In genomic region chr14:63852271-63852816, GRCh38 we compare ENCODE assay signal across 8 cellular contexts. TPM values are rescaled to one million over a fixed set of nuclear protein-coding genes. Genes with fewer than 3 reads are reported as not detected.
DNase-seq lines count a peak whose midpoint lies in the region; ATAC-seq, FAIRE-seq and TF ChIP-seq lines count a peak whose summit lies in the region.

No MANE protein-coding gene starts in this region.

- H3K27ac ChIP-seq in GM12878 (ENCODE audit: control insufficient read depth, insufficient read depth) = no peak overlapping the region; the same call in 1 of the 2 replicates
- peak overlapping the region; percentile 87 for H3K27ac ChIP-seq in lower lobe of right lung

- no peaks in the 10 kb centered on the region for H3K27me3 ChIP-seq in GM12878 (replicated peaks in 1 of 2; ENCODE audit: control insufficient read depth in 2 of 2, insufficient read depth in 2 of 2, low read length in 1 of 2)
- H3K27me3 ChIP-seq in lower lobe of right lung (ENCODE audit: low read depth) = no peaks in the 10 kb centered on the region

- H3K4me1 Mint-ChIP-seq in stimulated activated naive CD8-positive, alpha-beta T cell treated with anti-CD3 and anti-CD28 coated beads, Interleukin-15, Interleukin-2, amounts not matched to agents 100 ng/mL and 50 ng/mL, for 24 hours (ENCODE audit: low read depth) = peaks cover 42% of the 10 kb centered on the region

- CTCF ChIA-PET in GM12878 (lab: Yijun Ruan, JAX) = interaction anchor here (0.7 to 1.4 kb wide), 10 partner anchors 12 to 964 kb away, joined by 3 to 6 read pairs (median 4); no protein-coding TSS in a partner anchor

- H3K4me2 ChIP-seq in GM12878 (ENCODE audit: control insufficient read depth, insufficient read depth) = peak overlapping the region; percentile 60

- H3K36me3 Mint-ChIP-seq in stimulated activated naive CD8-positive, alpha-beta T cell treated with anti-CD3 and anti-CD28 coated beads, Interleukin-15, Interleukin-2, amounts not matched to agents 100 ng/mL and 50 ng/mL, for 24 hours (ENCODE audit: low read depth) = no peaks in the 10 kb centered on the region

- peaks cover 4% of the 10 kb centered on the region for H3K27me3 Mint-ChIP-seq in stimulated activated naive CD8-positive, alpha-beta T cell treated with anti-CD3 and anti-CD28 coated beads, Interleukin-15, Interleukin-2, amounts not matched to agents 100 ng/mL and 50 ng/mL, for 24 hours

- RAD21 ChIA-PET in GM12878 (lab: Charles Lee; ENCODE audit: unreplicated experiment) = interaction anchor here (0.9 to 2.0 kb wide), 7 partner anchors 8 to 451 kb away, joined by 3 to 7 read pairs (median 3); no protein-coding TSS in a partner anchor

- H3K9me3 Mint-ChIP-seq in stimulated activated naive CD8-positive, alpha-beta T cell treated with anti-CD3 and anti-CD28 coated beads, Interleukin-15, Interleukin-2, amounts not matched to agents 100 ng/mL and 50 ng/mL, for 24 hours = no peaks in the 10 kb centered on the region

- no peak for TF ChIP-seq POLR2A in GM12878 (IDR thresholded peaks at IDR 0.05; ENCODE audit: low read depth, low read length)

- TF ChIP-seq CTCF in GM12878 (IDR thresholded peaks at IDR 0.05 in 2 of 3, conservative IDR thresholded peaks at IDR 0.05 in 1 of 3; ENCODE audit: control insufficient read depth in 2 of 3, extremely low read depth in 1 of 3, insufficient read depth in 1 of 3, low read depth in 3 of 3, low read length in 3 of 3) (no peak), lower lobe of right lung (IDR thresholded peaks at IDR 0.05) (no peak)

- in situ Hi-C loops in GM12878 (cut with MboI) = no loop called here

- peak overlapping the region; percentile 72 for H3K27ac Mint-ChIP-seq in stimulated activated naive CD8-positive, alpha-beta T cell treated with anti-CD3 and anti-CD28 coated beads, Interleukin-15, Interleukin-2, amounts not matched to agents 100 ng/mL and 50 ng/mL, for 24 hours

- H3K9ac ChIP-seq in GM12878 (ENCODE audit: control insufficient read depth, insufficient read depth, low read length) = peak overlapping the region; percentile 46

- SMC1A ChIA-PET in GM12878 (lab: Charles Lee; ENCODE audit: uncharacterized antibody, unreplicated experiment) = interaction anchor here (1.0 to 6.4 kb wide), 5 partner anchors 12 to 442 kb away, joined by 3 to 39 read pairs (median 5); partner anchors contain the start of gene ESR2

- peak overlapping the region; percentile 94 for H3K4me3 ChIP-seq in GM12878
- H3K4me3 ChIP-seq in lower lobe of right lung = peak overlapping the region; percentile 76

- H2AFZ ChIP-seq in GM12878 (ENCODE audit: control insufficient read depth, low read depth, low read length) = peak overlapping the region; percentile 71

- no peaks in the 10 kb centered on the region for H4K20me1 ChIP-seq in GM12878 (ENCODE audit: control insufficient read depth, insufficient read depth)

- POLR2A ChIA-PET in GM12878 (lab: Charles Lee) = no interaction called here

- no peak for TF ChIP-seq EP300 in GM12878 (IDR thresholded peaks at IDR 0.05; ENCODE audit: borderline replicate concordance in 1 of 2, control insufficient read depth in 1 of 2, low read depth in 2 of 2, low read length in 2 of 2)

- H3K4me1 ChIP-seq in GM12878 (ENCODE audit: control insufficient read depth, insufficient read depth, low read length) = peaks cover 6% of the 10 kb centered on the region; the same call in 1 of the 2 replicates
- peaks cover 19% of the 10 kb centered on the region for H3K4me1 ChIP-seq in lower lobe of right lung

- H3K36me3 ChIP-seq in GM12878 (ENCODE audit: control insufficient read depth in 2 of 2, insufficient read depth in 2 of 2, low read length in 1 of 2) = no peaks in the 10 kb centered on the region
- no peaks in the 10 kb centered on the region for H3K36me3 ChIP-seq in lower lobe of right lung

- no peak for ATAC-seq in stimulated activated naive CD8-positive, alpha-beta T cell treated with anti-CD3 and anti-CD28 coated beads, Interleukin-15, Interleukin-2, amounts not matched to agents 100 U/mL and 50 U/mL, for 24 hours
- ATAC-seq in GM12878 (no peak), lower lobe of right lung (peak; percentile 13 to 44)

- TF ChIP-seq RAD21 in GM12878 (IDR thresholded peaks at IDR 0.05; ENCODE audit: insufficient read depth, low read depth, low read length) = no peak

- 9% methylated on average over 18 of the region's 18 CpGs for WGBS in GM12878 (ENCODE audit: insufficient coverage, insufficient replicate concordance, low lambda C conversion rate, missing lambda C conversion rate)

- H3K4me3 Mint-ChIP-seq in stimulated activated naive CD8-positive, alpha-beta T cell treated with anti-CD3 and anti-CD28 coated beads, Interleukin-15, Interleukin-2, amounts not matched to agents 100 ng/mL and 50 ng/mL, for 24 hours = peak overlapping the region; percentile 94

- no TSS peak for BruUV-seq in GM12878 (replicated peaks; lab: Mats Ljungman, UMichigan)

- intact Hi-C loops in GM12878 (cut with micrococcal nuclease; ENCODE audit: unreplicated experiment) (loop anchor here (5.0 kb wide), 2 partner anchors 85 to 145 kb away; no protein-coding TSS in a partner anchor), lower lobe of right lung (cut with DNase I) (no loop called here)

- FAIRE-seq in GM12878 (lab: Jason Lieb, UNC) = no peak
- peak; percentile 66 for FAIRE-seq in urothelium cell line (lab: Jason Lieb, UNC)

- H3K79me2 ChIP-seq in GM12878 (ENCODE audit: control insufficient read depth, insufficient read depth, low read length) = peaks cover 42% of the 10 kb centered on the region

- no peak for DNase-seq in stimulated activated naive CD8-positive, alpha-beta T cell treated with anti-CD3 and anti-CD28 coated beads, Interleukin-15, Interleukin-2, amounts not matched to agents 100 U/mL and 50 U/mL, for 24 hours
- DNase-seq in NCI-H1436 (lab: John Stamatoyannopoulos, UW) = peak; percentile 49
- DNase-seq in GM12878 (ENCODE audit: low read depth, low spot score) = no peak
- no peak for DNase-seq in lower lobe of right lung
- DNase-seq in urothelium cell line (ENCODE audit: low spot score) = no peak
- no peak for DNase-seq in LoVo (ENCODE audit: low spot score)
- DNase-seq in NK-92 treated with Interleukin-12 subunit alpha and Interleukin-12 subunit beta, amount 100 ng/mL, for 24 hours (lab: John Stamatoyannopoulos, UW) = no peak

- H3K9me3 ChIP-seq in GM12878 (replicated peaks; ENCODE audit: control insufficient read depth, insufficient read depth, low read length) (no peaks in the 10 kb centered on the region), lower lobe of right lung (no peaks in the 10 kb centered on the region)

TF ChIP-seq in GM12878, 131 proteins besides CTCF, POLR2A, EP300 and RAD21:
- 0 out of 4 replicates have a peak, but pooled peaks have one; percentile 13 to 34 for TF ChIP-seq IKZF2 (IDR thresholded peaks at IDR 0.05)
- TF ChIP-seq RELA (IDR thresholded peaks at IDR 0.05; ENCODE audit: borderline replicate concordance, partially characterized antibody) = no peak
- TF ChIP-seq, protein P1, sequence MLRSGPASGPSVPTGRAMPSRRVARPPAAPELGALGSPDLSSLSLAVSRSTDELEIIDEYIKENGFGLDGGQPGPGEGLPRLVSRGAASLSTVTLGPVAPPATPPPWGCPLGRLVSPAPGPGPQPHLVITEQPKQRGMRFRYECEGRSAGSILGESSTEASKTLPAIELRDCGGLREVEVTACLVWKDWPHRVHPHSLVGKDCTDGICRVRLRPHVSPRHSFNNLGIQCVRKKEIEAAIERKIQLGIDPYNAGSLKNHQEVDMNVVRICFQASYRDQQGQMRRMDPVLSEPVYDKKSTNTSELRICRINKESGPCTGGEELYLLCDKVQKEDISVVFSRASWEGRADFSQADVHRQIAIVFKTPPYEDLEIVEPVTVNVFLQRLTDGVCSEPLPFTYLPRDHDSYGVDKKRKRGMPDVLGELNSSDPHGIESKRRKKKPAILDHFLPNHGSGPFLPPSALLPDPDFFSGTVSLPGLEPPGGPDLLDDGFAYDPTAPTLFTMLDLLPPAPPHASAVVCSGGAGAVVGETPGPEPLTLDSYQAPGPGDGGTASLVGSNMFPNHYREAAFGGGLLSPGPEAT (IDR thresholded peaks at IDR 0.05; ENCODE audit: low read depth) = peak; percentile 14; the same call in 1 of the 2 replicates
TF ChIP-seq in GM12878: peak in this region for 2.

RNA-seq across cellular contexts. Expression of gene SYNE2, which starts 0.5 kb away (rescaled TPM):
- 131 and 154 TPM in 2 replicates for total RNA-seq in GM12878 (2013; cell fraction: nucleolus; rRNA removed)
- 45.6 and 45.7 TPM in 2 replicates for total RNA-seq in GM12878 (2014; rRNA removed)
- total RNA-seq in GM12878 (2014; rRNA removed; fragmentation: Illumina TruSeq; extraction: Trizol) = 49.9 and 55.3 TPM in 2 replicates
- total RNA-seq in GM12878 (2021) = 47.8 and 52.7 TPM in 2 replicates
- polyA plus RNA-seq in GM12878 (2011; ENCODE audit: low read depth) = 33.3 TPM
- 10.8 and 12.7 TPM in 2 replicates for polyA plus RNA-seq in GM12878 (2011; rRNA removed)
- polyA plus RNA-seq in GM12878 (2011; cell fraction: cytosol; rRNA removed) = 14.3 and 19.4 TPM in 2 replicates
- 58.4 and 96.8 TPM in 2 replicates for polyA plus RNA-seq in GM12878 (2011; cell fraction: nucleus; rRNA removed)
- polyA plus RNA-seq in GM12878 (2012) = 48.3 and 54.5 TPM in 2 replicates
- polyA plus RNA-seq in GM12878 (2014; fragmentation: Illumina TruSeq; extraction: Trizol) = 35.3 and 37.0 TPM in 2 replicates
- 1 to 10 TPM; 2.1 to 4.6 TPM for polyA plus RNA-seq in GM12878 (2014; fragmentation: Nextera tagmentation; extraction: Ambion mirVana)
- 29.0 and 35.1 TPM in 2 replicates for polyA plus RNA-seq in GM12878 (2014; rRNA removed)
- polyA plus RNA-seq in GM12878 (2016; fragmentation: Nextera tagmentation; extraction: Ambion mirVana) = 10 to 100 TPM; 39.2 to 40.3 TPM
- polyA minus RNA-seq in GM12878 (2011; rRNA and poly(A)+ RNA removed) = 74.2 and 79.7 TPM in 2 replicates
- polyA minus RNA-seq in GM12878 (2011; cell fraction: cytosol; rRNA and poly(A)+ RNA removed) = 13.0 and 14.6 TPM in 2 replicates
- 85.0 and 172 TPM in 2 replicates for polyA minus RNA-seq in GM12878 (2011; cell fraction: nucleus; rRNA and poly(A)+ RNA removed)
- total RNA-seq in lower lobe of right lung = 129 TPM

Comparison
In these comparisons a context has a peak if more than half of its experiments do, and no peak if none do; other contexts are left out.
1. ATAC-seq: peak in lower lobe of right lung (2 of 2); none in stimulated activated naive CD8-positive, alpha-beta T cell treated with anti-CD3 and anti-CD28 coated beads, Interleukin-15, Interleukin-2, amounts not matched to agents 100 U/mL and 50 U/mL, for 24 hours (single experiment) and GM12878 (single experiment).